ENCODE assay signal across 9 cellular contexts in the genomic region with DNA sequence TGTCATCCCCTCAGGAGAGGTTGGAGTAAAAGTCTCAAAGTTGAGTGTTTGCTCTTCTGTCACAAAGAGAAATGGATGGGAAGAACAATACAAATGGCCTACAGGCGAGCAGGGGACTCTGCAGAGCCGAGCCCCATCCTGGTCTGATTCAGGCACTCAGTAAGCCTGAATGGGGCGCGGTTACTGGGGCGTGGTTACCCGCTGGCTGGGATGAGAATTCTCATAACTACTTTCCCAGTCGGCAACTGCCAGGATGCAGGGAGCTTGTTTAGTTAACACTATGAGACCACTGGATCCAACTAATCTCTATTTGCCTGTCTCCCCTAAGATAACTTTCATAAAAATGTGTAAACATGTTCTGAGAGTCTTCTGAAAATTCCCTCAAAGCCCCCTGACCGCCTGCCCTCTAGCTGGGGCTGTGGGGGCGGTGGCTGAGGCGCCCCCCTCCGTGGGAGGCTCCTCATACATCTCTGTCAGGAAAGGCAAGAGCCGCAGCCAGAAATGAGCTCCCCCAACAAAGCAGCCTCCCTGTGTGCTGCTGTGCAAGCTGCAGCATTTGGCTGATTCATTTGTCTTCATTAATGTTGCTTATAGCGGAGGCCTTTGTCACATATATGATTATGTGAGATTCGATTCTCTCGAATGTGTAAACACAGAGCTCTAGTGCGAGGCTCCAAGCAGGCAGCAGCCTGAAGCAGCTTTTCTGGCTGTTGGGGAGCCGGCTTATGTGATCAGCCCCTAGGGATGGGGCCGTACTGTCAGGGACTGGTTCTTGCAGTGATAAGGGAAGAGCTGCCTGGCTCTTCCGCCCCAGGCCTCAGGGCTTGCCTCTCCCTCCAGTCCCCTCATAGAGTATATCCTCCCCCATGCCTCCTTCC.
A peak's percentile ranks its signal among the peaks of the same experiment; 100 is the strongest.
DNase-seq lines count a peak whose midpoint lies in the region; ATAC-seq lines count a peak whose summit lies in the region.
"Had no signal": no experiment of that assay in that cellular context is flagged by ENCODE, and none has a peak within 500 bp of the region (broad histone marks: within the 10 kb centered on the region; RNA-seq: fewer than 3 reads in every experiment).

No MANE protein-coding gene starts in this region.

- H3K36me3 ChIP-seq in mucosa of rectum (ENCODE audit: control insufficient read depth in 2 of 2, insufficient read depth in 2 of 2, low read length in 2 of 2) = no peaks in the 10 kb centered on the region

- in situ Hi-C loops in G401 (cut with HindIII; ENCODE audit: low sequenced_read_pairs) = no loop called here

- H3K4me1 ChIP-seq in mucosa of rectum (ENCODE audit: control insufficient read depth in 2 of 2, insufficient read depth in 2 of 2, low read length in 2 of 2) = peaks cover 9 to 11% of the 10 kb centered on the region in 2 donors

- H3K4me3 ChIP-seq in mucosa of rectum (ENCODE audit: low read length in 2 of 2) = no peak overlapping the region

- DNase-seq in DMS153 treated with DMSO at 0.1 percent for 48 hours (lab: John Stamatoyannopoulos, UW; ENCODE audit: unreplicated experiment) (peak; percentile 87), NCI-H226 (peak; percentile 80), ecto neural progenitor cell (ENCODE audit: low spot score) (peak; percentile 68), G401 (ENCODE audit: low spot score) (no peak)
- no peak for DNase-seq in NK-92 treated with Interleukin-12 subunit alpha and Interleukin-12 subunit beta, amount 100 ng/mL, for 24 hours (lab: John Stamatoyannopoulos, UW)
- DNase-seq: GDM1 had no signal

- no peaks in the 10 kb centered on the region for H3K27me3 ChIP-seq in mucosa of rectum (ENCODE audit: control insufficient read depth in 2 of 2, insufficient read depth in 2 of 2, low read length in 2 of 2)

- no peaks in the 10 kb centered on the region for H3K9me3 ChIP-seq in mucosa of rectum (ENCODE audit: control insufficient read depth in 2 of 2, low read length in 2 of 2)

- H3K27ac ChIP-seq in mucosa of rectum (ENCODE audit: low read depth in 2 of 2, low read length in 2 of 2) = peak overlapping the region; percentile 1 to 29

- no peak overlapping the region for H3K9ac ChIP-seq in mucosa of rectum (ENCODE audit: low read depth in 1 of 2, low read length in 2 of 2)

- ATAC-seq in GM21381 (IDR thresholded peaks at IDR 0.05; ENCODE audit: unreplicated experiment) (no peak), GM18873 (IDR thresholded peaks at IDR 0.05; ENCODE audit: low FRiP score, unreplicated experiment) (no peak)

Comparison
In these comparisons a context has a peak if more than half of its experiments do, and no peak if none do; other contexts are left out.
1. DNase-seq: peak in DMS153 treated with DMSO at 0.1 percent for 48 hours (single experiment), NCI-H226 (single experiment) and ecto neural progenitor cell (single experiment); none in G401 (single experiment) and NK-92 treated with Interleukin-12 subunit alpha and Interleukin-12 subunit beta, amount 100 ng/mL, for 24 hours (single experiment).